16 cellular contexts compared by ENCODE assay signal in genomic region chr21:41847066-41847804, GRCh38. TPM values are rescaled to one million over a fixed set of nuclear protein-coding genes. Genes with fewer than 3 reads are reported as not detected.
DNase-seq lines count a peak whose midpoint lies in the region; ATAC-seq and TF ChIP-seq lines count a peak whose summit lies in the region.
"Had no signal": no experiment of that assay in that cellular context is flagged by ENCODE, and none has a peak within 500 bp of the region (broad histone marks: within the 10 kb centered on the region; RNA-seq: fewer than 3 reads in every experiment).

No MANE protein-coding gene starts in this region.

- no peak overlapping the region for H3K9ac ChIP-seq in HCT116 (ENCODE audit: low read length)

- no TSS peak for BruUV-seq in HCT116 (replicated peaks; lab: Mats Ljungman, UMichigan)

- H3K4me3 ChIP-seq in HCT116 (replicated peaks in 1 of 2; ENCODE audit: low read depth in 1 of 2, low read length in 2 of 2) (no peak overlapping the region), astrocyte of the cerebellum (ENCODE audit: low read depth, low read length) (no peak overlapping the region), vagina (no peak overlapping the region)
- H3K4me3 ChIP-seq: GM12878, tibial artery had no signal

- intact Hi-C loops in HCT116 (cut with micrococcal nuclease) (no loop called here), vagina (cut with DNase I) (no loop called here)

- CTCF ChIA-PET in HCT116 (lab: Charles Lee) = interaction anchor here (0.9 kb wide), 1 partner anchor 235 kb away, joined by 3 read pairs; no protein-coding TSS in a partner anchor

- DNase-seq in AG08395 (ENCODE audit: low spot score) (peak; percentile 68), HCT116 (ENCODE audit: low read depth, low spot score) (no peak), astrocyte of the cerebellum (ENCODE audit: low read depth) (no peak), left kidney (ENCODE audit: low read depth, low spot score) (peak; percentile 36), vagina (ENCODE audit: extremely low spot score in 2 of 2) (no peak), foreskin melanocyte (no peak)
- DNase-seq: amygdala, BE2C, DMS79 treated with DMSO at 0.1 percent for 48 hours, islet precursor cell, NCI-H1417, NCI-H510A, tibial artery had no signal

- H3K9me2 ChIP-seq in HCT116 (ENCODE audit: insufficient read depth) = no peaks in the 10 kb centered on the region

- peak in 2 of 3 experiments; percentile 11 to 25; a peak in 1 of 6 replicates for TF ChIP-seq CTCF in HCT116 (IDR thresholded peaks at IDR 0.05 in 2 of 3, conservative IDR thresholded peaks at IDR 0.05 in 1 of 3; ENCODE audit: borderline replicate concordance in 1 of 3, insufficient read depth in 1 of 3, low read depth in 2 of 3, low read length in 2 of 3)
- TF ChIP-seq CTCF in astrocyte of the cerebellum (IDR thresholded peaks at IDR 0.05; ENCODE audit: low read depth, low read length, missing control alignments) = peak; percentile 18
- no peak for TF ChIP-seq CTCF in vagina (IDR thresholded peaks at IDR 0.05)

- H3K79me2 ChIP-seq in HCT116 (ENCODE audit: insufficient read depth, low read length) = no peaks in the 10 kb centered on the region

- in situ Hi-C loops in astrocyte of the cerebellum (cut with HindIII; ENCODE audit: low sequenced_read_pairs) = no loop called here

- TF ChIP-seq POLR2A in HCT116 (IDR thresholded peaks at IDR 0.05; ENCODE audit: borderline replicate concordance, extremely low read depth, insufficient read depth, insufficient read length) (no peak), vagina (IDR thresholded peaks at IDR 0.05) (no peak)

- H3K4me1 ChIP-seq in HCT116 (ENCODE audit: control insufficient read depth in 1 of 2, insufficient read depth in 2 of 2, low read length in 2 of 2) (peaks cover 3 to 21% of the 10 kb centered on the region in 2 experiments; a peak in 2 of 4 replicates), vagina (no peaks in the 10 kb centered on the region)
- H3K4me1 ChIP-seq: BE2C, tibial artery had no signal

- H2AFZ ChIP-seq in HCT116 (ENCODE audit: low read depth, low read length, poor library complexity, severe bottlenecking) = no peak overlapping the region

- ATAC-seq in HCT116 (peak; percentile 65), HG02642 (IDR thresholded peaks at IDR 0.05; ENCODE audit: poor library complexity, unreplicated experiment) (no peak), HG02970 (IDR thresholded peaks at IDR 0.05; ENCODE audit: low FRiP score, unreplicated experiment) (no peak)
- ATAC-seq: GM12878 had no signal

- 0 out of 4 replicates have a peak, but pooled peaks cover 0 to 7% of the 10 kb centered on the region in 2 experiments for H3K36me3 ChIP-seq in HCT116 (ENCODE audit: control insufficient read depth in 1 of 2, insufficient read depth in 2 of 2, low read length in 2 of 2)
- no peaks in the 10 kb centered on the region for H3K36me3 ChIP-seq in vagina
- H3K36me3 ChIP-seq: BE2C had no signal

- RAD21 ChIA-PET in HCT116 (lab: Charles Lee; ENCODE audit: low non-redundant PET in 1 of 2, low total read pairs in 2 of 2, uncharacterized antibody in 2 of 2, unreplicated experiment in 2 of 2) = no interaction called here

- H3K9me3 ChIP-seq in HCT116 (ENCODE audit: control insufficient read depth in 1 of 2, insufficient read depth in 1 of 2, low read depth in 1 of 2, low read length in 2 of 2) (no peaks in the 10 kb centered on the region), vagina (no peaks in the 10 kb centered on the region)
- H3K9me3 ChIP-seq: BE2C, tibial artery had no signal

- H3K4me2 ChIP-seq in HCT116 (ENCODE audit: low read length) = no peak overlapping the region

- H3K27ac ChIP-seq in HCT116 (ENCODE audit: low read depth, low read length) = no peak overlapping the region
- H3K27ac ChIP-seq in vagina = no peak overlapping the region
- H3K27ac ChIP-seq: tibial artery had no signal

- POLR2A ChIA-PET in HCT116 (lab: Charles Lee) = no interaction called here

- no peaks in the 10 kb centered on the region for H3K27me3 ChIP-seq in HCT116 (ENCODE audit: insufficient read depth, low read length)
- no peaks in the 10 kb centered on the region for H3K27me3 ChIP-seq in vagina
- H3K27me3 ChIP-seq: BE2C, tibial artery had no signal

- no peaks in the 10 kb centered on the region for H4K20me1 ChIP-seq in HCT116 (ENCODE audit: insufficient read depth)

- TF ChIP-seq RAD21 in HCT116 (IDR thresholded peaks at IDR 0.05; ENCODE audit: low read depth) = peak; percentile 26; the same call in 1 of the 2 replicates

TF ChIP-seq in HCT116, 20 proteins besides CTCF, POLR2A, EP300 and RAD21:
- no peak for TF ChIP-seq ZFX (IDR thresholded peaks at IDR 0.05)
- no peak for TF ChIP-seq SIN3A (IDR thresholded peaks at IDR 0.05; ENCODE audit: low read depth)
- no peak for TF ChIP-seq EZH2 (IDR thresholded peaks at IDR 0.05)
- no peak for TF ChIP-seq TCF7L2 (IDR thresholded peaks at IDR 0.05; ENCODE audit: borderline replicate concordance, extremely low read depth, insufficient read depth, insufficient read length)
- TF ChIP-seq EGR1 (IDR thresholded peaks at IDR 0.05; ENCODE audit: low read depth) = no peak
- TF ChIP-seq SRF (IDR thresholded peaks at IDR 0.05; ENCODE audit: low read depth) = no peak
- TF ChIP-seq FOSL1 (IDR thresholded peaks at IDR 0.05; ENCODE audit: low read depth) = no peak
- TF ChIP-seq JUND (IDR thresholded peaks at IDR 0.05) = no peak
- TF ChIP-seq ATF3 (IDR thresholded peaks at IDR 0.05) = no peak
- TF ChIP-seq CEBPB (IDR thresholded peaks at IDR 0.05; ENCODE audit: low read depth) = no peak
- TF ChIP-seq POLR2AphosphoS5 (IDR thresholded peaks at IDR 0.05; ENCODE audit: low read depth, low read length) = no peak
- no peak for TF ChIP-seq ZNF274 (IDR thresholded peaks at IDR 0.05; ENCODE audit: low read depth, low read length)
- no peak for TF ChIP-seq REST (IDR thresholded peaks at IDR 0.05; ENCODE audit: low read depth)

RNA-seq across cellular contexts. Expression of gene PRDM15, which starts 31.9 kb away (rescaled TPM):
- total RNA-seq in HCT116 (2021; ENCODE audit: unreplicated experiment) (9.8 TPM), vagina (31.2 TPM)
- 5.1 and 7.1 TPM in 2 replicates for polyA plus RNA-seq in HCT116 (2012)

Comparison
In these comparisons a context has a peak if more than half of its experiments do, and no peak if none do; other contexts are left out.
1. DNase-seq: peak in AG08395 (single experiment) and left kidney (single experiment); none in HCT116 (single experiment), astrocyte of the cerebellum (single experiment), vagina (0 of 2) and foreskin melanocyte (single experiment).
2. CTCF ChIP-seq: peak in HCT116 (2 of 3) and astrocyte of the cerebellum (single experiment); none in vagina (0 of 3).